ENCODE assay signal across 1 cellular context in the genomic region with DNA sequence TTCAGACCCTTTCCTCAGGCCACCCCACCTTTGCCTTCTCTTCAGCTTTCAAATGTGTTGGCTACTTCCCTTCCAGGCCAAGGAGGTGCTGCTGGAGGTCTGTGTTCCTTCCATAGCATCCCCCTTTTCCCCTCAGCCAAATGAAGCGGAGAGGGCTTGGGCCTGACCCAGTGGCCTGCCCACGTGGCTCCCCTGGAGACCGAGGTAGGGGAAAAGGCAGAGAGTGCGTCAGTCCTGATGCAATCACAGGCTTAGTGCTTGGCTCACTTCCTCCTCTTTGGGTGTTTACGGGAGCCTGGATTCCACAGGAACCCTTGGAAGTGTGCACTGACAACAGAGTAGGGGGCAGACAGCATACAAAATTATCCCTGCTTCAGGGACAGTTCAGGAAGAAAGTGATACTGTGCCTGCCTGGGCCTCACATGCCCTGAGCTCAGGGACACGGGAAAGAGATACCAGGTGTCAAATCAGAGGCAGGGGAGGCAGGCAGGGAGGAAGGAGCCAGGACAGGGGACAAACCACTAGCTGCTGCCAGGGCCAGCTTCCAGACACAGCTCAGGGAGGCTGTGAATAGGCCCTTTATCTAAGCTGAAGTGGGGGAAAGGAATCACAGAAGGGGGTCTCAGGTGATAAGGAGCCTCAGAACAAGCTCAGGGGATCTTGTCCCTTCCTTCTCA.
TF ChIP-seq lines count a peak whose summit lies in the region.

No MANE protein-coding gene starts in this region.

TF ChIP-seq in K562, 482 proteins besides CTCF, POLR2A, EP300 and RAD21 (continued from another document and continues in another):
- peak; percentile 98 for TF ChIP-seq ZNF589 (CRISPR knock-in tag; IDR thresholded peaks at IDR 0.05; ENCODE audit: low read depth)
- no peak for TF ChIP-seq ZZZ3 (IDR thresholded peaks at IDR 0.05)
- no peak for TF ChIP-seq SNIP1 (IDR thresholded peaks at IDR 0.05; ENCODE audit: low read depth)
- TF ChIP-seq, protein P1, sequence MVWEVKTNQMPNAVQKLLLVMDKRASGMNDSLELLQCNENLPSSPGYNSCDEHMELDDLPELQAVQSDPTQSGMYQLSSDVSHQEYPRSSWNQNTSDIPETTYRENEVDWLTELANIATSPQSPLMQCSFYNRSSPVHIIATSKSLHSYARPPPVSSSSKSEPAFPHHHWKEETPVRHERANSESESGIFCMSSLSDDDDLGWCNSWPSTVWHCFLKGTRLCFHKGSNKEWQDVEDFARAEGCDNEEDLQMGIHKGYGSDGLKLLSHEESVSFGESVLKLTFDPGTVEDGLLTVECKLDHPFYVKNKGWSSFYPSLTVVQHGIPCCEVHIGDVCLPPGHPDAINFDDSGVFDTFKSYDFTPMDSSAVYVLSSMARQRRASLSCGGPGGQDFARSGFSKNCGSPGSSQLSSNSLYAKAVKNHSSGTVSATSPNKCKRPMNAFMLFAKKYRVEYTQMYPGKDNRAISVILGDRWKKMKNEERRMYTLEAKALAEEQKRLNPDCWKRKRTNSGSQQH (CRISPR knock-in tag; IDR thresholded peaks at IDR 0.05) = peak; percentile 10; the same call in 1 of the 2 replicates
- no peak for TF ChIP-seq CAMTA2 (CRISPR knock-in tag; conservative IDR thresholded peaks at IDR 0.05)
- TF ChIP-seq, protein P2, sequence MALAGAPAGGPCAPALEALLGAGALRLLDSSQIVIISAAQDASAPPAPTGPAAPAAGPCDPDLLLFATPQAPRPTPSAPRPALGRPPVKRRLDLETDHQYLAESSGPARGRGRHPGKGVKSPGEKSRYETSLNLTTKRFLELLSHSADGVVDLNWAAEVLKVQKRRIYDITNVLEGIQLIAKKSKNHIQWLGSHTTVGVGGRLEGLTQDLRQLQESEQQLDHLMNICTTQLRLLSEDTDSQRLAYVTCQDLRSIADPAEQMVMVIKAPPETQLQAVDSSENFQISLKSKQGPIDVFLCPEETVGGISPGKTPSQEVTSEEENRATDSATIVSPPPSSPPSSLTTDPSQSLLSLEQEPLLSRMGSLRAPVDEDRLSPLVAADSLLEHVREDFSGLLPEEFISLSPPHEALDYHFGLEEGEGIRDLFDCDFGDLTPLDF (CRISPR knock-in tag; IDR thresholded peaks at IDR 0.05) = no peak
- TF ChIP-seq, protein P3, sequence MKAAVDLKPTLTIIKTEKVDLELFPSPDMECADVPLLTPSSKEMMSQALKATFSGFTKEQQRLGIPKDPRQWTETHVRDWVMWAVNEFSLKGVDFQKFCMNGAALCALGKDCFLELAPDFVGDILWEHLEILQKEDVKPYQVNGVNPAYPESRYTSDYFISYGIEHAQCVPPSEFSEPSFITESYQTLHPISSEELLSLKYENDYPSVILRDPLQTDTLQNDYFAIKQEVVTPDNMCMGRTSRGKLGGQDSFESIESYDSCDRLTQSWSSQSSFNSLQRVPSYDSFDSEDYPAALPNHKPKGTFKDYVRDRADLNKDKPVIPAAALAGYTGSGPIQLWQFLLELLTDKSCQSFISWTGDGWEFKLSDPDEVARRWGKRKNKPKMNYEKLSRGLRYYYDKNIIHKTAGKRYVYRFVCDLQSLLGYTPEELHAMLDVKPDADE (conservative IDR thresholded peaks at IDR 0.05; ENCODE audit: control insufficient read depth, low read depth, low read length) = no peak
- TF ChIP-seq IFI16 (CRISPR knock-in tag; IDR thresholded peaks at IDR 0.05) = 0 out of 2 replicates have a peak, but pooled peaks have one; percentile 11
- peak; percentile 78 for TF ChIP-seq ZNF239 (CRISPR knock-in tag; IDR thresholded peaks at IDR 0.05)
- TF ChIP-seq PURB (CRISPR knock-in tag; IDR thresholded peaks at IDR 0.05; ENCODE audit: low read depth) = no peak
- no peak; the same call in 1 of the 2 replicates for TF ChIP-seq DIDO1 (tag; IDR thresholded peaks at IDR 0.05; ENCODE audit: low read depth)
- TF ChIP-seq ZNF561 (CRISPR knock-in tag; conservative IDR thresholded peaks at IDR 0.05) = no peak
- peak; percentile 78 for TF ChIP-seq HIVEP1 (CRISPR knock-in tag; IDR thresholded peaks at IDR 0.05)
- TF ChIP-seq, protein P4, sequence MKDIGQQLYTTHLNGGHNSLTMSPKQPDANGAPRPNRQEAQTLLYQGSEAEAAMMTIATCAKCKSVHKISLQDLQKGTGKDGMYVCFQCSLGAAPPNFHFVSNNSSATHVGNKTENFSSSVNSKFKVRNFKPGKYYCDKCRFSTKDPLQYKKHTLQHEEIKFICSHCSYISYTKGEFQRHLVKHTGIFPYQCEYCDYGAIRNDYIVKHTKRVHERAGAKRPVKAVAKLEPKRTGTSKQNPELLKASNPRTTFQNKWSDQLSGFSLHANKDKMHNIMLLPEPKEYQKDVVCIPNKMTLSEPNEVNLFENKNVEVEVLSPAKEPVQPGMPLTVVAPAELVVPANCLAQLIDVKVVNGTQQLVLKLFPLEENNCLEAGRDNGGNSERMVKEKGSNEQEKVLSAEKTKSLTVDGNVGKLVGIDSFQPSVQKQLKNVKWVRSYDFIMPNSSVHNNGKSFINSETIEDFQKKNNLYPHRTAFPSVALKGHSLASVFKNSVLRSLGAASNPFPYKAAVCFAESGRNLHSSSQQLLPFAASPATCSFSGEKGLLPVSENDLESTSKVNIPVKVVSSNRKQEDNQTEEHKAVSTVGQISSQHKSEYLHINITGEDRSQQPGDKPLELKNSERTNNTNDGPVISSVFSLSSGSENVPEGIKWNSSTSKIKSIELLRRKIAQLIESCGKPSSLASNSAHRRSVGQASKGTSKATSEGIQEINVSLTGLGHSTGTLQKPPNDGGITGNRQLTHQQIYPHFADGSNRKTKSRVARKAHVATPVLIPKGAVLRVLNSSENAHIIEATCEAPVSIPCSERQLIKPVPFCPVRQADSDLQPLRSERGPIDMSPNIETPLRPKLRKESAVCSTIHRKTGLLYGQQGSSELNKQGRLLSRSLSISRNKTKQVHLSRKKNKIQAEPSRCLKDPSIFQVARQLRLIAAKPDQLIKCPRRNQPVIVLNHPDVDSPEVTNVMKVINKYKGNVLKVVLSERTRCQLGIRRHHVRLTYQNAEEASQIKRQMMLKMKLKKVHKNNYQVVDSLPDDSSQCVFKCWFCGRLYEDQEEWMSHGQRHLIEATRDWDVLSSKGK (CRISPR knock-in tag; IDR thresholded peaks at IDR 0.05) = no peak
- no peak for TF ChIP-seq SAFB (IDR thresholded peaks at IDR 0.05; ENCODE audit: borderline replicate concordance, low read depth, low read length)
- TF ChIP-seq FOXM1 (IDR thresholded peaks at IDR 0.05; ENCODE audit: low read depth) = 0 out of 2 replicates have a peak, but pooled peaks have one; percentile 5
- no peak for TF ChIP-seq FOXM1 (CRISPR knock-in tag; IDR thresholded peaks at IDR 0.05; ENCODE audit: low read depth)
- TF ChIP-seq BHLHE40 (IDR thresholded peaks at IDR 0.05; ENCODE audit: low read length) = peak; percentile 30; the same call in 1 of the 2 replicates
- TF ChIP-seq, protein P5, sequence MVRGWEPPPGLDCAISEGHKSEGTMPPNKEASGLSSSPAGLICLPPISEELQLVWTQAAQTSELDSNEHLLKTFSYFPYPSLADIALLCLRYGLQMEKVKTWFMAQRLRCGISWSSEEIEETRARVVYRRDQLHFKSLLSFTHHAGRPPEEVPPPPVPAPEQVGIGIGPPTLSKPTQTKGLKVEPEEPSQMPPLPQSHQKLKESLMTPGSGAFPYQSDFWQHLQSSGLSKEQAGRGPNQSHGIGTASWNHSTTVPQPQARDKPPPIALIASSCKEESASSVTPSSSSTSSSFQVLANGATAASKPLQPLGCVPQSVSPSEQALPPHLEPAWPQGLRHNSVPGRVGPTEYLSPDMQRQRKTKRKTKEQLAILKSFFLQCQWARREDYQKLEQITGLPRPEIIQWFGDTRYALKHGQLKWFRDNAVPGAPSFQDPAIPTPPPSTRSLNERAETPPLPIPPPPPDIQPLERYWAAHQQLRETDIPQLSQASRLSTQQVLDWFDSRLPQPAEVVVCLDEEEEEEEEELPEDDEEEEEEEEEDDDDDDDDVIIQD (CRISPR knock-in tag; IDR thresholded peaks at IDR 0.05) = no peak
- no peak; the same call in 1 of the 2 replicates for TF ChIP-seq ZNF79 (CRISPR knock-in tag; IDR thresholded peaks at IDR 0.05; ENCODE audit: low read depth)
- no peak for TF ChIP-seq TCF7L2 (IDR thresholded peaks at IDR 0.05; ENCODE audit: low read depth, low read length)
- peak; percentile 85 for TF ChIP-seq FOXJ2 (tag; IDR thresholded peaks at IDR 0.05)
- TF ChIP-seq KAT7 (CRISPR knock-in tag; IDR thresholded peaks at IDR 0.05; ENCODE audit: borderline replicate concordance) = no peak; the same call in 1 of the 2 replicates
- no peak for TF ChIP-seq RBM15 (IDR thresholded peaks at IDR 0.05; ENCODE audit: insufficient read depth, low read length)
- no peak for TF ChIP-seq TCFL5 (CRISPR knock-in tag; conservative IDR thresholded peaks at IDR 0.05)
- TF ChIP-seq SIN3A (IDR thresholded peaks at IDR 0.05; ENCODE audit: borderline replicate concordance in 2 of 2, control insufficient read depth in 1 of 2, low read depth in 2 of 2, low read length in 2 of 2) = no peak
- TF ChIP-seq ZNF76 (CRISPR knock-in tag; IDR thresholded peaks at IDR 0.05; ENCODE audit: borderline replicate concordance) = peak; percentile 56; the same call in 1 of the 2 replicates
- TF ChIP-seq, protein P6, sequence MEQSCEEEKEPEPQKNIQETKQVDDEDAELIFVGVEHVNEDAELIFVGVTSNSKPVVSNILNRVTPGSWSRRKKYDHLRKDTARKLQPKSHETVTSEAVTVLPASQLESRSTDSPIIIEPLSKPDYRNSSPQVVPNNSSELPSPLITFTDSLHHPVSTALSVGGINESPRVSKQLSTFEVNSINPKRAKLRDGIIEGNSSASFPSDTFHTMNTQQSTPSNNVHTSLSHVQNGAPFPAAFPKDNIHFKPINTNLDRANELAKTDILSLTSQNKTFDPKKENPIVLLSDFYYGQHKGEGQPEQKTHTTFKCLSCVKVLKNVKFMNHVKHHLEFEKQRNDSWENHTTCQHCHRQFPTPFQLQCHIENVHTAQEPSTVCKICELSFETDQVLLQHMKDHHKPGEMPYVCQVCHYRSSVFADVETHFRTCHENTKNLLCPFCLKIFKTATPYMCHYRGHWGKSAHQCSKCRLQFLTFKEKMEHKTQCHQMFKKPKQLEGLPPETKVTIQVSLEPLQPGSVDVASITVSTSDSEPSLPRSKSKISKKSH (CRISPR knock-in tag; IDR thresholded peaks at IDR 0.05) = no peak
- no peak for TF ChIP-seq POLR3A (IDR thresholded peaks at IDR 0.05; ENCODE audit: borderline replicate concordance, extremely low read depth, insufficient read depth, insufficient read length)
- TF ChIP-seq TAL1 (IDR thresholded peaks at IDR 0.05) = no peak
- TF ChIP-seq ILK (tag; IDR thresholded peaks at IDR 0.05; ENCODE audit: borderline replicate concordance, low read depth) = no peak; the same call in 1 of the 2 replicates
- peak; percentile 76; the same call in 1 of the 2 replicates for TF ChIP-seq NR4A1 (CRISPR knock-in tag; IDR thresholded peaks at IDR 0.05)
- peak; percentile 97 for TF ChIP-seq NR4A1 (tag; IDR thresholded peaks at IDR 0.05)
- TF ChIP-seq KAT8 (IDR thresholded peaks at IDR 0.05; ENCODE audit: low read depth) = no peak
- TF ChIP-seq ZNF12 (CRISPR knock-in tag; IDR thresholded peaks at IDR 0.05) = no peak
- TF ChIP-seq CEBPB (tag; IDR thresholded peaks at IDR 0.05) = peak; percentile 97
- no peak for TF ChIP-seq SMAD2 (IDR thresholded peaks at IDR 0.05; ENCODE audit: low read depth, low read length)
- TF ChIP-seq, protein P7, sequence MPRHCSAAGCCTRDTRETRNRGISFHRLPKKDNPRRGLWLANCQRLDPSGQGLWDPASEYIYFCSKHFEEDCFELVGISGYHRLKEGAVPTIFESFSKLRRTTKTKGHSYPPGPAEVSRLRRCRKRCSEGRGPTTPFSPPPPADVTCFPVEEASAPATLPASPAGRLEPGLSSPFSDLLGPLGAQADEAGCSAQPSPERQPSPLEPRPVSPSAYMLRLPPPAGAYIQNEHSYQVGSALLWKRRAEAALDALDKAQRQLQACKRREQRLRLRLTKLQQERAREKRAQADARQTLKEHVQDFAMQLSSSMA (CRISPR knock-in tag; IDR thresholded peaks at IDR 0.05) = no peak
- no peak for TF ChIP-seq RHOXF2B (CRISPR knock-in tag; conservative IDR thresholded peaks at IDR 0.05)
- peak; percentile 43; the same call in 1 of the 2 replicates for TF ChIP-seq ZKSCAN1 (IDR thresholded peaks at IDR 0.05; ENCODE audit: low read depth, low read length)
- TF ChIP-seq, protein P8, sequence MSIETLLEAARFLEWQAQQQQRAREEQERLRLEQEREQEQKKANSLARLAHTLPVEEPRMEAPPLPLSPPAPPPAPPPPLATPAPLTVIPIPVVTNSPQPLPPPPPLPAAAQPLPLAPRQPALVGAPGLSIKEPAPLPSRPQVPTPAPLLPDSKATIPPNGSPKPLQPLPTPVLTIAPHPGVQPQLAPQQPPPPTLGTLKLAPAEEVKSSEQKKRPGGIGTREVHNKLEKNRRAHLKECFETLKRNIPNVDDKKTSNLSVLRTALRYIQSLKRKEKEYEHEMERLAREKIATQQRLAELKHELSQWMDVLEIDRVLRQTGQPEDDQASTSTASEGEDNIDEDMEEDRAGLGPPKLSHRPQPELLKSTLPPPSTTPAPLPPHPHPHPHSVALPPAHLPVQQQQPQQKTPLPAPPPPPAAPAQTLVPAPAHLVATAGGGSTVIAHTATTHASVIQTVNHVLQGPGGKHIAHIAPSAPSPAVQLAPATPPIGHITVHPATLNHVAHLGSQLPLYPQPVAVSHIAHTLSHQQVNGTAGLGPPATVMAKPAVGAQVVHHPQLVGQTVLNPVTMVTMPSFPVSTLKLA (conservative IDR thresholded peaks at IDR 0.05) = peak; percentile 80 to 82
- no peak for TF ChIP-seq EWSR1 (IDR thresholded peaks at IDR 0.05; ENCODE audit: borderline replicate concordance, low read depth, partially characterized antibody)
- TF ChIP-seq, protein P9, sequence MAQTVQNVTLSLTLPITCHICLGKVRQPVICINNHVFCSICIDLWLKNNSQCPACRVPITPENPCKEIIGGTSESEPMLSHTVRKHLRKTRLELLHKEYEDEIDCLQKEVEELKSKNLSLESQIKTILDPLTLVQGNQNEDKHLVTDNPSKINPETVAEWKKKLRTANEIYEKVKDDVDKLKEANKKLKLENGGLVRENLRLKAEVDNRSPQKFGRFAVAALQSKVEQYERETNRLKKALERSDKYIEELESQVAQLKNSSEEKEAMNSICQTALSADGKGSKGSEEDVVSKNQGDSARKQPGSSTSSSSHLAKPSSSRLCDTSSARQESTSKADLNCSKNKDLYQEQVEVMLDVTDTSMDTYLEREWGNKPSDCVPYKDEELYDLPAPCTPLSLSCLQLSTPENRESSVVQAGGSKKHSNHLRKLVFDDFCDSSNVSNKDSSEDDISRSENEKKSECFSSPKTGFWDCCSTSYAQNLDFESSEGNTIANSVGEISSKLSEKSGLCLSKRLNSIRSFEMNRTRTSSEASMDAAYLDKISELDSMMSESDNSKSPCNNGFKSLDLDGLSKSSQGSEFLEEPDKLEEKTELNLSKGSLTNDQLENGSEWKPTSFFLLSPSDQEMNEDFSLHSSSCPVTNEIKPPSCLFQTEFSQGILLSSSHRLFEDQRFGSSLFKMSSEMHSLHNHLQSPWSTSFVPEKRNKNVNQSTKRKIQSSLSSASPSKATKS (CRISPR knock-in tag; IDR thresholded peaks at IDR 0.05) = peak; percentile 72; the same call in 1 of the 2 replicates
- TF ChIP-seq KLF1 (tag; IDR thresholded peaks at IDR 0.05) = peak; percentile 67; the same call in 1 of the 2 replicates
- TF ChIP-seq ADNP (tag; IDR thresholded peaks at IDR 0.05) = no peak; the same call in 1 of the 2 replicates
- TF ChIP-seq ZNF408 (CRISPR knock-in tag; IDR thresholded peaks at IDR 0.05; ENCODE audit: low read depth) = no peak
- TF ChIP-seq TAF9B (IDR thresholded peaks at IDR 0.05; ENCODE audit: partially characterized antibody) = peak; percentile 35
- TF ChIP-seq, protein P10, sequence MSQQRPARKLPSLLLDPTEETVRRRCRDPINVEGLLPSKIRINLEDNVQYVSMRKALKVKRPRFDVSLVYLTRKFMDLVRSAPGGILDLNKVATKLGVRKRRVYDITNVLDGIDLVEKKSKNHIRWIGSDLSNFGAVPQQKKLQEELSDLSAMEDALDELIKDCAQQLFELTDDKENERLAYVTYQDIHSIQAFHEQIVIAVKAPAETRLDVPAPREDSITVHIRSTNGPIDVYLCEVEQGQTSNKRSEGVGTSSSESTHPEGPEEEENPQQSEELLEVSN (IDR thresholded peaks at IDR 0.05; ENCODE audit: borderline replicate concordance in 1 of 2, extremely low read depth in 1 of 2, insufficient read depth in 1 of 2, insufficient read length in 1 of 2, low read depth in 1 of 2, low read length in 1 of 2, poor library complexity in 1 of 2, severe bottlenecking in 1 of 2) = peak; percentile 69 to 78
